In genomic region chr17:64355536-64356303, GRCh38 we compare ENCODE assay signal across 14 cellular contexts. TPM values are rescaled to one million over a fixed set of nuclear protein-coding genes. Genes with fewer than 3 reads are reported as not detected.
DNase-seq lines count a peak whose midpoint lies in the region; ATAC-seq and TF ChIP-seq lines count a peak whose summit lies in the region.
"Had no signal": no experiment of that assay in that cellular context is flagged by ENCODE, and none has a peak within 500 bp of the region (broad histone marks: within the 10 kb centered on the region; RNA-seq: fewer than 3 reads in every experiment).

No MANE protein-coding gene starts in this region.

- no peaks in the 10 kb centered on the region for H3K27me3 ChIP-seq in MG63
- no peaks in the 10 kb centered on the region for H3K27me3 ChIP-seq in neutrophil
- no peaks in the 10 kb centered on the region for H3K27me3 ChIP-seq in dorsolateral prefrontal cortex
- H3K27me3 ChIP-seq: ascending aorta, right lobe of liver had no signal

- intact Hi-C loops in CD14-positive monocyte (cut with micrococcal nuclease): loop anchor here (5.0 kb wide), 1 partner anchor 33 kb away; no protein-coding TSS in a partner anchor
- intact Hi-C loops in dorsolateral prefrontal cortex (cut with DNase I): no loop called here

- no peaks in the 10 kb centered on the region for H3K36me3 ChIP-seq in MG63
- H3K36me3 ChIP-seq in neutrophil: peaks cover 99% of the 10 kb centered on the region
- H3K36me3 ChIP-seq: ascending aorta had no signal

- DNase-seq in CD14-positive monocyte (ENCODE audit: low spot score) (no peak), MG63 (peak; percentile 88), choroid plexus epithelial cell (ENCODE audit: low read depth) (peak; percentile 41), NCI-H2196 treated with DMSO at 0.1 percent for 48 hours (lab: John Stamatoyannopoulos, UW; ENCODE audit: unreplicated experiment) (no peak), dorsolateral prefrontal cortex (no peak)
- DNase-seq: activated CD4-positive, alpha-beta T cell treated with anti-CD3 and anti-CD28 coated beads for 1 hour; foreskin melanocyte; NCI-H446; right lobe of liver had no signal

- ATAC-seq in HG03045 (IDR thresholded peaks at IDR 0.05; ENCODE audit: unreplicated experiment) (no peak), HG02884 (IDR thresholded peaks at IDR 0.05; ENCODE audit: unreplicated experiment) (no peak)

- H3K27ac Mint-ChIP-seq in CD14-positive monocyte: peak overlapping the region; percentile 6 to 87 (median 45)

- H3K4me3 Mint-ChIP-seq in CD14-positive monocyte: no peak overlapping the region

- H3K27me3 Mint-ChIP-seq in CD14-positive monocyte (ENCODE audit: low read depth in 3 of 3): no peaks in the 10 kb centered on the region

- peak overlapping the region; percentile 61 for H3K27ac ChIP-seq in neutrophil
- peak overlapping the region in 1 of 59 donors; percentile 87 for H3K27ac ChIP-seq in dorsolateral prefrontal cortex
- H3K27ac ChIP-seq: ascending aorta, right lobe of liver had no signal

- H3K9me3 Mint-ChIP-seq in CD14-positive monocyte: peaks cover 0 to 2% (median 0%) of the 10 kb centered on the region in 7 donors

- H3K4me3 ChIP-seq in MG63 (no peak overlapping the region), choroid plexus epithelial cell (ENCODE audit: low read depth, low read length) (no peak overlapping the region), neutrophil (ENCODE audit: low read depth in 1 of 2, low read length in 1 of 2) (no peak overlapping the region), dorsolateral prefrontal cortex (no peak overlapping the region)
- H3K4me3 ChIP-seq: ascending aorta, lung, right lobe of liver had no signal

- peaks cover 15 to 18% of the 10 kb centered on the region in 2 experiments for H3K4me1 ChIP-seq in neutrophil (ENCODE audit: control insufficient read depth in 1 of 2, insufficient read depth in 1 of 2, low read depth in 1 of 2, low read length in 1 of 2)
- H3K4me1 ChIP-seq: right lobe of liver had no signal

- H3K4me1 Mint-ChIP-seq in CD14-positive monocyte: peaks cover 23% of the 10 kb centered on the region

- TF ChIP-seq CTCF in CD14-positive monocyte (IDR thresholded peaks at IDR 0.05) (no peak), choroid plexus epithelial cell (conservative IDR thresholded peaks at IDR 0.05; ENCODE audit: low read depth, low read length) (no peak), neutrophil (IDR thresholded peaks at IDR 0.05) (no peak), dorsolateral prefrontal cortex (IDR thresholded peaks at IDR 0.05 in 54 of 56, conservative IDR thresholded peaks at IDR 0.05 in 2 of 56; ENCODE audit: low read depth in 1 of 56, partially characterized antibody in 56 of 56) (no peak)

- H3K9me3 ChIP-seq in MG63 (no peaks in the 10 kb centered on the region), neutrophil (no peaks in the 10 kb centered on the region)
- H3K9me3 ChIP-seq: ascending aorta, right lobe of liver had no signal

- H3K36me3 Mint-ChIP-seq in CD14-positive monocyte: peaks cover 93 to 97% of the 10 kb centered on the region in 2 donors

RNA-seq across cellular contexts. Expression of gene PECAM1, which starts 34.9 kb away (rescaled TPM):
- polyA plus RNA-seq in CD14-positive monocyte: 100 to 1,000 TPM; 205 to 342 TPM
- total RNA-seq in MG63 (2014; rRNA removed; shearing (Covaris generic); ENCODE audit: low replicate concordance): 0.10 TPM in 1 of 2 replicates, not detected in the other
- total RNA-seq in dorsolateral prefrontal cortex: 100 to 1,000 TPM in 3 of 120 experiments, 10 to 100 TPM in 117; 22.1 to 136 (median 49.2) TPM

Comparison
In these comparisons a context has a peak if more than half of its experiments do, and no peak if none do; other contexts are left out.
1. DNase-seq: peak in MG63 (single experiment) and choroid plexus epithelial cell (single experiment); none in CD14-positive monocyte (single experiment), NCI-H2196 treated with DMSO at 0.1 percent for 48 hours (single experiment) and dorsolateral prefrontal cortex (0 of 10).
2. RNA of gene PECAM1, which starts 34.9 kb away (total RNA-seq): 22.1 to 136 TPM in dorsolateral prefrontal cortex; 0.10 TPM in MG63; every median in the first group is over 10 times any median in the second.
3. intact Hi-C loops: an anchor here in CD14-positive monocyte (5.0 kb wide); none called in dorsolateral prefrontal cortex.